Comparison of ENCODE assay signal across 10 cellular contexts in genomic region chr9:129620669-129621295, GRCh38. TPM values are rescaled to one million over a fixed set of nuclear protein-coding genes. Genes with fewer than 3 reads are reported as not detected.
DNase-seq lines count a peak whose midpoint lies in the region; FAIRE-seq and TF ChIP-seq lines count a peak whose summit lies in the region.
"Had no signal": no experiment of that assay in that cellular context is flagged by ENCODE, and none has a peak within 500 bp of the region (broad histone marks: within the 10 kb centered on the region; RNA-seq: fewer than 3 reads in every experiment).

Gene C9orf50, minus strand, starts transcription at chr9:129621101. Its CDS starts 527 bp downstream, at chr9:129620574.

- H3K27ac Mint-ChIP-seq in osteocyte (ENCODE audit: unreplicated experiment): peak within 1 kb of the TSS; percentile 34

- H3K27me3 Mint-ChIP-seq in osteocyte (ENCODE audit: unreplicated experiment): no peaks in the 10 kb centered on the region

- peak; percentile 75 for DNase-seq in NCI-H2107 treated with DMSO at 0.1 percent for 48 hours (lab: John Stamatoyannopoulos, UW; ENCODE audit: unreplicated experiment)
- DNase-seq in epithelial cell of esophagus (ENCODE audit: low read depth): no peak
- DNase-seq in osteocyte (ENCODE audit: extremely low spot score, unreplicated experiment): no peak
- DNase-seq in HUDEP-2 (lab: John Stamatoyannopoulos, UW; ENCODE audit: unreplicated experiment in 76 of 76): no peak
- DNase-seq in small intestine: no peak
- DNase-seq in activated CD4-positive, alpha-beta T cell treated with anti-CD3 and anti-CD28 coated beads, Interleukin-2, amount 50 U/mL, for 4 hours: no peak
- DNase-seq in COR-L47 (lab: John Stamatoyannopoulos, UW): no peak

- H3K9me3 Mint-ChIP-seq in osteocyte (ENCODE audit: unreplicated experiment): no peaks in the 10 kb centered on the region

- no peaks in the 10 kb centered on the region for H3K36me3 Mint-ChIP-seq in osteocyte (ENCODE audit: unreplicated experiment)

- TF ChIP-seq CTCF in epithelial cell of esophagus (IDR thresholded peaks at IDR 0.05; ENCODE audit: insufficient read depth, low read depth, low read length, missing control alignments) (no peak), osteocyte (IDR thresholded peaks at IDR 0.05) (no peak)

- H3K36me3 ChIP-seq in BLaER1 (no peaks in the 10 kb centered on the region), small intestine (ENCODE audit: control insufficient read depth in 2 of 2, insufficient read depth in 2 of 2, low read length in 2 of 2) (no peaks in the 10 kb centered on the region)

- H3K4me2 ChIP-seq in BLaER1: peak within 1 kb of the TSS; percentile 96

- H4K20me1 ChIP-seq in BLaER1: no peaks in the 10 kb centered on the region

- H3K4me1 Mint-ChIP-seq in osteocyte (ENCODE audit: unreplicated experiment): peaks cover 16% of the 10 kb centered on the region

- H3K9me3 ChIP-seq in BLaER1: no peaks in the 10 kb centered on the region
- H3K9me3 ChIP-seq in small intestine (ENCODE audit: control insufficient read depth, low read depth): no peaks in the 10 kb centered on the region

- FAIRE-seq in small intestine (lab: Jason Lieb, UNC): no peak
- FAIRE-seq: GM12878, TTC549 had no signal

- H3K27ac ChIP-seq in BLaER1 (peak within 1 kb of the TSS; percentile 68), small intestine (ENCODE audit: low read depth in 1 of 2, low read length in 1 of 2) (no peak within 1 kb of the TSS)

- H3K4me3 ChIP-seq in BLaER1 (peak within 1 kb of the TSS; percentile 68), epithelial cell of esophagus (ENCODE audit: low read length) (peak within 1 kb of the TSS; percentile 32), small intestine (ENCODE audit: low read depth in 1 of 2, low read length in 2 of 2) (peak within 1 kb of the TSS in 1 of 2 donors; percentile 47)
- H3K4me3 ChIP-seq: GM12878 had no signal

- WGBS in small intestine, 3 donors: 12 to 24% (median 22%) methylated on average over 18 to 21 of the region's 21 CpGs

- H3K27me3 ChIP-seq in BLaER1: peaks cover 32% of the 10 kb centered on the region
- H3K27me3 ChIP-seq in small intestine (ENCODE audit: control insufficient read depth in 2 of 2, insufficient read depth in 2 of 2, low read length in 2 of 2): peaks cover 0 to 3% of the 10 kb centered on the region in 2 donors

- H3K4me3 Mint-ChIP-seq in osteocyte (ENCODE audit: unreplicated experiment): peak within 1 kb of the TSS; percentile 59

- H3K9ac ChIP-seq in BLaER1: peak within 1 kb of the TSS; percentile 77

- H3K4me1 ChIP-seq in BLaER1 (peaks cover 50% of the 10 kb centered on the region), small intestine (ENCODE audit: control insufficient read depth in 2 of 2, insufficient read depth in 1 of 2, low read depth in 1 of 2, low read length in 1 of 2) (no peaks in the 10 kb centered on the region)

RNA-seq across cellular contexts. Expression of gene C9orf50, which starts in this region (rescaled TPM):
- not detected in 2 replicates for total RNA-seq in osteocyte
- under 1 TPM in 1 of 3 donors, not detected in 2; 0.09 TPM for polyA plus RNA-seq in small intestine
- total RNA-seq: GM12878 had no signal
- polyA plus RNA-seq: GM12878 had no signal
